14 cellular contexts compared by ENCODE assay signal in genomic region chr18:77070627-77071026, GRCh38.
DNase-seq lines count a peak whose midpoint lies in the region; ATAC-seq and TF ChIP-seq lines count a peak whose summit lies in the region.
"Had no signal": no experiment of that assay in that cellular context is flagged by ENCODE, and none has a peak within 500 bp of the region (broad histone marks: within the 10 kb centered on the region; RNA-seq: fewer than 3 reads in every experiment).

No MANE protein-coding gene starts in this region.

- no peak overlapping the region for H3K4me2 ChIP-seq in OCI-LY1 (ENCODE audit: low read length)

- H3K9ac ChIP-seq in OCI-LY1 (ENCODE audit: low read length) = no peak overlapping the region

- H3K27me3 ChIP-seq in OCI-LY1 (ENCODE audit: insufficient read depth, low read length) (no peaks in the 10 kb centered on the region), HAP-1 (ENCODE audit: low read depth) (no peaks in the 10 kb centered on the region)
- H3K27me3 ChIP-seq: left lung, right lobe of liver had no signal

- peaks cover 81% of the 10 kb centered on the region for H3K4me1 Mint-ChIP-seq in dendritic cell treated with granulocyte-macrophage colony-stimulating factor and Interleukin-4, amounts not matched to agents 40 ng/mL and 50 ng/mL, for 4 days (ENCODE audit: low read depth)

- intact Hi-C loops in dendritic cell treated with granulocyte-macrophage colony-stimulating factor and Interleukin-4, amounts not matched to agents 40 ng/mL and 50 ng/mL, for 4 days (cut with micrococcal nuclease) = no loop called here

- no peaks in the 10 kb centered on the region for H3K79me2 ChIP-seq in OCI-LY1 (ENCODE audit: insufficient read depth, low read length)

- H3K9me2 ChIP-seq in OCI-LY1 (ENCODE audit: low read depth, low read length) = no peaks in the 10 kb centered on the region

- no peak for TF ChIP-seq CTCF in OCI-LY1 (IDR thresholded peaks at IDR 0.05; ENCODE audit: low read length)

- H3K27ac Mint-ChIP-seq in dendritic cell treated with granulocyte-macrophage colony-stimulating factor and Interleukin-4, amounts not matched to agents 40 ng/mL and 50 ng/mL, for 4 days = peak overlapping the region; percentile 93

- no peaks in the 10 kb centered on the region for H3K27me3 Mint-ChIP-seq in dendritic cell treated with granulocyte-macrophage colony-stimulating factor and Interleukin-4, amounts not matched to agents 40 ng/mL and 50 ng/mL, for 4 days

- DNase-seq in activated CD8-positive, alpha-beta memory T cell treated with anti-CD3 and anti-CD28 coated beads, Interleukin-2, amount 50 U/mL, for 48 hours = peak; percentile 46
- no peak for DNase-seq in activated CD8-positive, alpha-beta memory T cell treated with anti-CD3 and anti-CD28 coated beads for 24 hours
- no peak for DNase-seq in NCI-H2081 (lab: John Stamatoyannopoulos, UW)
- DNase-seq in HAP-1 (ENCODE audit: low spot score in 2 of 2) = no peak
- DNase-seq: hippocampal formation, left lung, NCI-H1436, nephron progenitor cell, OCI-M1, right lobe of liver had no signal

- peaks cover 73% of the 10 kb centered on the region for H3K36me3 Mint-ChIP-seq in dendritic cell treated with granulocyte-macrophage colony-stimulating factor and Interleukin-4, amounts not matched to agents 40 ng/mL and 50 ng/mL, for 4 days (ENCODE audit: low read depth)

- H3K27ac ChIP-seq in OCI-LY1 (ENCODE audit: low read depth, low read length, poor library complexity, severe bottlenecking) (peak overlapping the region; percentile 99), skin epidermis (peak overlapping the region in 16 of 21 experiments; percentile 12 to 91 (median 58))

- H3K4me3 ChIP-seq in OCI-LY1 (ENCODE audit: low read depth, low read length, poor library complexity, severe bottlenecking) (no peak overlapping the region), skin epidermis (no peak overlapping the region), HAP-1 (no peak overlapping the region)
- H3K4me3 ChIP-seq: left lung, right lobe of liver had no signal

- H3F3A ChIP-seq in OCI-LY1 (ENCODE audit: insufficient read depth, low read length) = no peaks in the 10 kb centered on the region

- H2AFZ ChIP-seq in OCI-LY1 (ENCODE audit: low read length) = no peak overlapping the region

- H3K36me3 ChIP-seq in OCI-LY1 (ENCODE audit: insufficient read depth, low read length) (peaks cover 34% of the 10 kb centered on the region), HAP-1 (replicated peaks) (no peaks in the 10 kb centered on the region)

- in situ Hi-C loops in HAP-1 (cut with MboI; ENCODE audit: low sequenced_read_pairs) = no loop called here

- ATAC-seq in GM21825 (IDR thresholded peaks at IDR 0.05; ENCODE audit: unreplicated experiment) = no peak
- ATAC-seq: left lung, right lobe of liver had no signal

- H3K4me1 ChIP-seq in OCI-LY1 (ENCODE audit: insufficient read depth, low read length, severe bottlenecking) = peaks cover 82% of the 10 kb centered on the region
- H3K4me1 ChIP-seq in HAP-1 = no peaks in the 10 kb centered on the region

- H3K9me3 ChIP-seq in OCI-LY1 (ENCODE audit: low read length) = no peaks in the 10 kb centered on the region
- no peaks in the 10 kb centered on the region for H3K9me3 ChIP-seq in HAP-1
- H3K9me3 ChIP-seq: left lung, right lobe of liver had no signal

- H3K4me3 Mint-ChIP-seq in dendritic cell treated with granulocyte-macrophage colony-stimulating factor and Interleukin-4, amounts not matched to agents 40 ng/mL and 50 ng/mL, for 4 days = no peak overlapping the region
- H3K4me3 Mint-ChIP-seq: nephron progenitor cell had no signal

- no peaks in the 10 kb centered on the region for H4K20me1 ChIP-seq in OCI-LY1 (ENCODE audit: insufficient read depth, low read length)

- H3K9me3 Mint-ChIP-seq in dendritic cell treated with granulocyte-macrophage colony-stimulating factor and Interleukin-4, amounts not matched to agents 40 ng/mL and 50 ng/mL, for 4 days = no peaks in the 10 kb centered on the region
- H3K9me3 Mint-ChIP-seq: nephron progenitor cell had no signal
